In the genomic region with DNA sequence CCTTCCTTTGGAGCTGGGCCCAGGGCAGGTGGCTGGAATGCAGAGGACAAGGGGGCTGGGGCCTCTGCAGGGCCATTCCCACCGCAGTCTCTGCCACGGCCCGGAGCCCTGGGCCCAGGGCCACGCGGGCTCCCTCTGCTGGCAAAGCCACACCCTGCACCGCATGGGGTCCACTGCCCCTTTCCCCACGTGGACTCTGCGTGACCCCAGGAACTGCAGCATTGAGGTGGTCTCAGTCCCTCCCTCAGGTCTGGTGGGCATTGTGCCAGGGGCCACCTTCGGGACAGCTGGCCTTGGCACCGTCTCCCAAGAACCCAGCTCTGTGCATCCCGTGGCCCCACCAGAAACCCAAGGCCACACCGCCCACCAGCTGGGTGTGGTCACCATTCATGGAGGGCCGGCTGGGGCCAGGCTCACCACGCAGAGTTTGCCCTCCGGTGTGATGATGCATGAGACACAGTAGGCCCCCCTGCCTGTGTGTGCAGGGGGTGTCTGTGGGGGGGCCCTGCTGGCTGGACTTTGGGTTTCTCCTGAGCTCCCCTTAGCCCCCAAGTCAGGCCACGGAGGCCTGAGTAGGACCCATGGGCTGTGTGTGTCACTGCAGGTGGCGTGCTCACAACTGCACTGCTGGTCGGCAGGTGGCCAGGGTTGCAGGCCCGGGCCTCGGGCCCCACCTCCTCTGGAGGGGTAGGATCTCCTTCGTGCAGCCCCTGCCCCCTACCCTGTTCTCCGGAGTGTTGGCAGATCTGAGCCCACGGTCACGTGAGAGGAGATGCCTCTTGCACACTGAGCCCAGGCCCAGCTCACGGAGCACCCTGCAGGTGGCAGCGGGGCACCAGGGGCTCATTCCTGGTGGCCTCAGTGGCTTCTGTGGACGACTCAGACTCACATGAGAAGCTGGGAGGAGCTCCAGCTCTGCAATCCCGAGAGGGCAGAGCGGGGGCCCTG, we compare ENCODE assay signal across 8 cellular contexts. TPM values are rescaled to one million over a fixed set of nuclear protein-coding genes. Genes with fewer than 3 reads are reported as not detected.
A peak's percentile ranks its signal among the peaks of the same experiment; 100 is the strongest.
DNase-seq lines count a peak whose midpoint lies in the region; ATAC-seq, FAIRE-seq and TF ChIP-seq lines count a peak whose summit lies in the region.

No MANE protein-coding gene starts in this region.

- no peak for FAIRE-seq in kidney (lab: Jason Lieb, UNC)

- peaks cover 0 to 26% of the 10 kb centered on the region in 2 donors for H3K27me3 Mint-ChIP-seq in T-cell

- no peaks in the 10 kb centered on the region for H3K9me3 ChIP-seq in kidney (ENCODE audit: control insufficient read depth in 1 of 2, low read length in 2 of 2)

- POLR2A ChIA-PET in T-cell (lab: Charles Lee), result interaction anchor here in 1 of 2 donors (1.0 kb wide), 1 partner anchor 10 kb away, joined by 4 read pairs; no protein-coding TSS in a partner anchor

- in situ Hi-C loops in astrocyte of the cerebellum (cut with HindIII; ENCODE audit: low sequenced_read_pairs), result no loop called here

- DNase-seq in 8988T, result peak; percentile 98
- peak; percentile 86 for DNase-seq in GM19238 (ENCODE audit: insufficient read length, low spot score)
- peak in 27 of 34 experiments; percentile 14 to 65 (median 42) for DNase-seq in T-cell
- no peak for DNase-seq in astrocyte of the cerebellum (ENCODE audit: low read depth)
- peak; percentile 82 for DNase-seq in kidney
- peak; percentile 50 to 54 for DNase-seq in stimulated activated CD4-positive, alpha-beta T cell treated with anti-CD3 and anti-CD28 coated beads, Interleukin-4, amount 100 ng/mL, for 48 hours (ENCODE audit: low read depth in 2 of 2)
- DNase-seq in NCI-H128 (lab: John Stamatoyannopoulos, UW; ENCODE audit: unreplicated experiment), result no peak
- no peak for DNase-seq in NCI-H1436 treated with DMSO at 0.1 percent for 48 hours (lab: John Stamatoyannopoulos, UW)

- no peaks in the 10 kb centered on the region for H3K36me3 ChIP-seq in kidney (ENCODE audit: control insufficient read depth in 1 of 2, insufficient read depth in 2 of 2, low read length in 2 of 2)

- CTCF ChIA-PET in T-cell (lab: Charles Lee), result no interaction called here

- peak; percentile 85 to 95 (median 89) for ATAC-seq in T-cell (replicated peaks in 1 of 4)

- no peak overlapping the region for H3K27ac ChIP-seq in kidney (ENCODE audit: low read depth in 2 of 2, low read length in 2 of 2)

- H3K4me1 ChIP-seq in kidney (ENCODE audit: control insufficient read depth in 1 of 2, insufficient read depth in 1 of 2, low read depth in 1 of 2, low read length in 2 of 2), result peaks cover 11 to 24% of the 10 kb centered on the region in 2 donors

- TF ChIP-seq CTCF in astrocyte of the cerebellum (IDR thresholded peaks at IDR 0.05; ENCODE audit: low read depth, low read length, missing control alignments), result peak; percentile 80
- TF ChIP-seq CTCF in kidney (IDR thresholded peaks at IDR 0.05; ENCODE audit: borderline replicate concordance, extremely low read depth, insufficient read depth), result peak; percentile 77

- H3K4me3 ChIP-seq in astrocyte of the cerebellum (ENCODE audit: low read depth, low read length), result no peak overlapping the region
- H3K4me3 ChIP-seq in kidney (ENCODE audit: low read length in 2 of 2), result no peak overlapping the region

- H3K36me3 Mint-ChIP-seq in T-cell, result no peaks in the 10 kb centered on the region

- no peak overlapping the region for H3K27ac Mint-ChIP-seq in T-cell

- H3K9me3 Mint-ChIP-seq in T-cell, result no peaks in the 10 kb centered on the region

- peaks cover 0 to 6% (median 4%) of the 10 kb centered on the region in 3 donors for H3K4me1 Mint-ChIP-seq in T-cell

- intact Hi-C loops in kidney (cut with DNase I), result no loop called here

- no peak overlapping the region for H3K4me3 Mint-ChIP-seq in T-cell

- H3K9ac ChIP-seq in kidney (ENCODE audit: low read length in 2 of 2), result no peak overlapping the region

RNA-seq across cellular contexts. Expression of gene VWA1, which starts 5.7 kb away (rescaled TPM):
- total RNA-seq in T-cell, result under 1 TPM in 3 of 5 donors, not detected in 2; 0.15 to 0.54 (median 0.26) TPM
- 116 TPM for total RNA-seq in kidney
- 103 TPM for polyA plus RNA-seq in kidney (ENCODE audit: insufficient read depth, low read depth, low replicate concordance)

RNA-seq across cellular contexts. Expression of gene ATAD3C, which starts 8.3 kb away (rescaled TPM):
- total RNA-seq in T-cell, result 1 to 10 TPM in 3 of 5 donors, under 1 TPM in 2; 0.59 to 3.1 (median 1.4) TPM
- total RNA-seq in kidney, result 10.0 TPM
- 14.3 TPM for polyA plus RNA-seq in kidney (ENCODE audit: insufficient read depth, low read depth, low replicate concordance)

RNA-seq across cellular contexts. Expression of gene ANKRD65, which starts 20.1 kb away (rescaled TPM):
- total RNA-seq in T-cell, result under 1 TPM in 1 of 5 donors, not detected in 4; 0.20 TPM
- total RNA-seq in kidney, result 5.2 TPM
- polyA plus RNA-seq in kidney (ENCODE audit: insufficient read depth, low read depth, low replicate concordance), result 7.1 TPM

RNA-seq across cellular contexts. Expression of gene ATAD3B, which starts 30.4 kb away (rescaled TPM):
- total RNA-seq in T-cell (10 to 100 TPM; 52.1 to 69.3 (median 57.2) TPM), kidney (28.8 TPM)
- 13.3 TPM for polyA plus RNA-seq in kidney (ENCODE audit: insufficient read depth, low read depth, low replicate concordance)

RNA-seq across cellular contexts. Expression of gene MRPL20, which starts 34.1 kb away (rescaled TPM):
- total RNA-seq in T-cell (100 to 1,000 TPM; 106 to 123 (median 114) TPM), kidney (103 TPM)
- polyA plus RNA-seq in kidney (ENCODE audit: insufficient read depth, low read depth, low replicate concordance), result 221 TPM

Comparison
In these comparisons a context has a peak if more than half of its experiments do, and no peak if none do; other contexts are left out.
1. DNase-seq: peak in 8988T (single experiment), GM19238 (single experiment), T-cell (27 of 34), kidney (single experiment) and stimulated activated CD4-positive, alpha-beta T cell treated with anti-CD3 and anti-CD28 coated beads, Interleukin-4, amount 100 ng/mL, for 48 hours (2 of 2); none in astrocyte of the cerebellum (single experiment), NCI-H128 (single experiment) and NCI-H1436 treated with DMSO at 0.1 percent for 48 hours (single experiment).
2. RNA of gene VWA1, which starts 5.7 kb away (total RNA-seq): 116 TPM in kidney (single experiment); 0.15 to 0.54 TPM in T-cell; every median in the first group is over 10 times any median in the second.